ENCODE assay signal across 18 cellular contexts in genomic region chr6:53214172-53214571, GRCh38.
"Had no signal": no experiment of that assay in that cellular context is flagged by ENCODE, and none has a peak within 500 bp of the region (broad histone marks: within the 10 kb centered on the region; RNA-seq: fewer than 3 reads in every experiment).

No MANE protein-coding gene starts in this region.

- H3K9me3 Mint-ChIP-seq: nephron progenitor cell; stimulated activated memory B cell treated with anti-CD40 and anti-IgM and Interleukin-4, amounts not matched to agents 10 μg/mL and 1 μg/mL and 100 μg/mL, for 72 hours had no signal

- H3K4me3 Mint-ChIP-seq: endodermal cell; naive thymus-derived CD4-positive, alpha-beta T cell; nephron progenitor cell; stimulated activated memory B cell treated with anti-CD40 and anti-IgM and Interleukin-4, amounts not matched to agents 10 μg/mL and 1 μg/mL and 100 μg/mL, for 72 hours had no signal

- ATAC-seq: heart left ventricle; naive thymus-derived CD4-positive, alpha-beta T cell; sciatic nerve; stimulated activated memory B cell treated with anti-CD40 and anti-IgM and Interleukin-4, amounts not matched to agents 10 μg/mL and 1 μg/mL and 100 μg/mL, for 72 hours had no signal

- H3K4me1 Mint-ChIP-seq: endodermal cell had no signal

- DNase-seq: effector CD4-positive, alpha-beta T cell; endodermal cell; erythroblast; heart left ventricle; hypothalamus; kidney glomerular epithelial cell; mesendoderm; naive thymus-derived CD4-positive, alpha-beta T cell; nephron progenitor cell; spleen; stimulated activated CD4-positive, alpha-beta T cell treated with anti-CD3 and anti-CD28 coated beads, Interleukin-15, amount 100 ng/mL, for 24 hours; stimulated activated CD4-positive, alpha-beta T cell treated with anti-CD3 and anti-CD28 coated beads, Interleukin-1b, Interleukin-23, amount 100 ng/mL, for 48 hours; stimulated activated CD4-positive, alpha-beta T cell treated with anti-CD3 and anti-CD28 coated beads, Interleukin-4, amount 100 ng/mL, for 24 hours; stomach; substantia nigra; transverse colon had no signal

- H3K27me3 Mint-ChIP-seq: naive thymus-derived CD4-positive, alpha-beta T cell; stimulated activated memory B cell treated with anti-CD40 and anti-IgM and Interleukin-4, amounts not matched to agents 10 μg/mL and 1 μg/mL and 100 μg/mL, for 72 hours had no signal

- H3K27ac Mint-ChIP-seq: endodermal cell; naive thymus-derived CD4-positive, alpha-beta T cell; nephron progenitor cell had no signal
